Comparison of ENCODE assay signal across 8 cellular contexts in genomic region chr15:65305144-65305758, GRCh38. TPM values are rescaled to one million over a fixed set of nuclear protein-coding genes. Genes with fewer than 3 reads are reported as not detected.
A peak's percentile ranks its signal among the peaks of the same experiment; 100 is the strongest.
DNase-seq lines count a peak whose midpoint lies in the region; ATAC-seq and TF ChIP-seq lines count a peak whose summit lies in the region.

No MANE protein-coding gene starts in this region.

- H3K4me1 ChIP-seq in psoas muscle: peaks cover 21% of the 10 kb centered on the region

- peak overlapping the region; percentile 82 for H3K27ac ChIP-seq in RWPE1
- H3K27ac ChIP-seq in psoas muscle: peak overlapping the region; percentile 88

- H3K27me3 ChIP-seq in psoas muscle (ENCODE audit: insufficient read depth in 3 of 3, low read length in 2 of 3): no peaks in the 10 kb centered on the region

- CTCF ChIA-PET in RWPE1 (lab: Yijun Ruan, JAX): interaction anchor here (0.6 to 0.9 kb wide), 4 partner anchors 8 to 97 kb away, joined by 3 to 5 read pairs (median 4); no protein-coding TSS in a partner anchor

- no peak for TF ChIP-seq CTCF in RWPE1 (conservative IDR thresholded peaks at IDR 0.05; ENCODE audit: low read depth)
- TF ChIP-seq CTCF in psoas muscle (IDR thresholded peaks at IDR 0.05): no peak

- no peaks in the 10 kb centered on the region for H3K36me3 ChIP-seq in psoas muscle (ENCODE audit: insufficient read depth in 1 of 2, low read depth in 1 of 2)

- peak; percentile 52 for ATAC-seq in esophagus mucosa
- peak; percentile 21 to 36 (median 32) for ATAC-seq in psoas muscle

- DNase-seq in NCI-H2107 treated with DMSO at 0.1 percent for 48 hours (lab: John Stamatoyannopoulos, UW; ENCODE audit: unreplicated experiment): peak; percentile 46
- no peak for DNase-seq in NCI-H2107 (lab: John Stamatoyannopoulos, UW)
- no peak for DNase-seq in RWPE1 (ENCODE audit: low spot score)
- no peak for DNase-seq in psoas muscle
- DNase-seq in NCI-H1436 (lab: John Stamatoyannopoulos, UW): no peak
- no peak for DNase-seq in HUDEP-2 (lab: John Stamatoyannopoulos, UW; ENCODE audit: unreplicated experiment in 76 of 76)
- DNase-seq in HK-2 (ENCODE audit: unreplicated experiment): no peak

- WGBS in psoas muscle, 3 donors: 44 to 50% (median 47%) methylated on average over 14 of the region's 14 CpGs

- no peaks in the 10 kb centered on the region for H3K9me3 ChIP-seq in psoas muscle

- peak overlapping the region; percentile 72 for H3K4me3 ChIP-seq in psoas muscle

- intact Hi-C loops in psoas muscle (cut with DNase I): no loop called here

- POLR2A ChIA-PET in RWPE1 (lab: Yijun Ruan, JAX; ENCODE audit: low non-redundant PET): interaction anchor here (0.6 to 1.2 kb wide), 5 partner anchors 8 to 302 kb away, joined by 3 to 4 read pairs (median 4); no protein-coding TSS in a partner anchor

RNA-seq across cellular contexts. Expression of gene RNU5B-1, which starts 0.8 kb away (rescaled TPM):
- 30.4 TPM for total RNA-seq in esophagus mucosa
- total RNA-seq in psoas muscle: 10 to 100 TPM in 3 of 4 donors, not detected in 1; 12.8 to 34.0 (median 13.9) TPM
- not detected for polyA plus RNA-seq in psoas muscle

RNA-seq across cellular contexts. Expression of gene RNU5A-1, which starts 9.4 kb away (rescaled TPM):
- total RNA-seq in esophagus mucosa (not detected), psoas muscle (not detected)
- not detected for polyA plus RNA-seq in psoas muscle

RNA-seq across cellular contexts. Expression of gene PARP16, which starts 18.6 kb away (rescaled TPM):
- total RNA-seq in esophagus mucosa (7.0 TPM), psoas muscle (1 to 10 TPM; 3.2 to 6.3 (median 4.5) TPM)
- polyA plus RNA-seq in psoas muscle: 1 to 10 TPM; 2.8 to 4.3 (median 3.3) TPM
